Comparison of ENCODE assay signal across 8 cellular contexts in genomic region chr5:10140195-10140973, GRCh38.
DNase-seq lines count a peak whose midpoint lies in the region; ATAC-seq and TF ChIP-seq lines count a peak whose summit lies in the region.
"Had no signal": no experiment of that assay in that cellular context is flagged by ENCODE, and none has a peak within 500 bp of the region (broad histone marks: within the 10 kb centered on the region; RNA-seq: fewer than 3 reads in every experiment).

No MANE protein-coding gene starts in this region.

- DNase-seq in ELR (ENCODE audit: low read depth) (peak; percentile 65), choroid plexus epithelial cell (ENCODE audit: low read depth) (peak; percentile 10), osteocyte (ENCODE audit: extremely low spot score, unreplicated experiment) (no peak), SKM-1 treated with dmso at 0.1 percent for 144 hours (lab: John Stamatoyannopoulos, UW; ENCODE audit: unreplicated experiment) (no peak), NCI-H1105 (lab: John Stamatoyannopoulos, UW) (no peak)

- no peak overlapping the region for H3K4me3 ChIP-seq in choroid plexus epithelial cell (ENCODE audit: low read depth, low read length)
- H3K4me3 ChIP-seq: skin epidermis had no signal

- no peaks in the 10 kb centered on the region for H3K27me3 Mint-ChIP-seq in osteocyte (ENCODE audit: unreplicated experiment)

- TF ChIP-seq CTCF in LNCAP (IDR thresholded peaks at IDR 0.05) (peak; percentile 69), choroid plexus epithelial cell (conservative IDR thresholded peaks at IDR 0.05; ENCODE audit: low read depth, low read length) (peak; percentile 31), osteocyte (IDR thresholded peaks at IDR 0.05) (peak; percentile 26)

- no peaks in the 10 kb centered on the region for H3K4me1 Mint-ChIP-seq in osteocyte (ENCODE audit: unreplicated experiment)

- ATAC-seq in GM18858 (IDR thresholded peaks at IDR 0.05; ENCODE audit: unreplicated experiment): no peak

- H3K9me3 Mint-ChIP-seq in osteocyte (ENCODE audit: unreplicated experiment): no peaks in the 10 kb centered on the region

- no peak overlapping the region for H3K27ac Mint-ChIP-seq in osteocyte (ENCODE audit: unreplicated experiment)

- no peaks in the 10 kb centered on the region for H3K36me3 Mint-ChIP-seq in osteocyte (ENCODE audit: unreplicated experiment)

- H3K4me3 Mint-ChIP-seq in osteocyte (ENCODE audit: unreplicated experiment): no peak overlapping the region

Comparison
In these comparisons a context has a peak if more than half of its experiments do, and no peak if none do; other contexts are left out.
1. DNase-seq: peak in ELR (single experiment) and choroid plexus epithelial cell (single experiment); none in osteocyte (single experiment), SKM-1 treated with dmso at 0.1 percent for 144 hours (single experiment) and NCI-H1105 (single experiment).
2. Peak in every context shown above with its lines, with median percentiles within 50 percentile points of each other: CTCF ChIP-seq.